Comparison of ENCODE assay signal across 8 cellular contexts in genomic region chr17:5592382-5592781, GRCh38. TPM values are rescaled to one million over a fixed set of nuclear protein-coding genes. Genes with fewer than 3 reads are reported as not detected.
DNase-seq lines count a peak whose midpoint lies in the region; ATAC-seq, FAIRE-seq and TF ChIP-seq lines count a peak whose summit lies in the region.

No MANE protein-coding gene starts in this region.

- POLR2A ChIA-PET in A549 (lab: Yijun Ruan, JAX) = no interaction called here

- TF ChIP-seq RAD21 in A549 (conservative IDR thresholded peaks at IDR 0.05 in 1 of 2, IDR thresholded peaks at IDR 0.05 in 1 of 2) = peak; percentile 80 to 86

- no peaks in the 10 kb centered on the region for H3K4me1 ChIP-seq in A549
- H3K4me1 ChIP-seq in mammary epithelial cell (ENCODE audit: insufficient read depth, low read length) = no peaks in the 10 kb centered on the region
- no peaks in the 10 kb centered on the region for H3K4me1 ChIP-seq in left lung

- H3K4me3 ChIP-seq in A549 (no peak overlapping the region), GM12875 (ENCODE audit: low read depth, low read length) (no peak overlapping the region), mammary epithelial cell (replicated peaks in 1 of 3; ENCODE audit: insufficient read depth in 1 of 3, low read depth in 2 of 3, low read length in 3 of 3) (no peak overlapping the region), left lung (no peak overlapping the region)

- no peak overlapping the region for H3K4me2 ChIP-seq in A549
- no peak overlapping the region for H3K4me2 ChIP-seq in mammary epithelial cell (ENCODE audit: insufficient read depth, low read depth, low read length)

- CTCF ChIA-PET in A549 (lab: Yijun Ruan, JAX) (interaction anchor here (0.6 to 12.7 kb wide), 58 partner anchors 9 to 850 kb away, joined by 3 to 394 read pairs (median 4); partner anchors contain the start of genes AIPL1 and C1QBP), mammary epithelial cell (lab: Charles Lee; ENCODE audit: low non-redundant PET) (interaction anchor here (0.6 to 0.7 kb wide), 3 partner anchors 241 to 1388 kb away, joined by 3 to 6 read pairs (median 4); no protein-coding TSS in a partner anchor)

- FAIRE-seq in A549 (lab: Jason Lieb, UNC) = no peak

- no TSS peak for BruUV-seq in mammary epithelial cell (replicated peaks; lab: Mats Ljungman, UMichigan)

- 2% methylated on average over 7 of the region's 7 CpGs for whole genome bisulfite sequencing in A549 (ENCODE audit: missing lambda C conversion rate)
- WGBS in mammary epithelial cell (ENCODE audit: low coverage, missing lambda C conversion rate) = 17% methylated on average over 5 of the region's 7 CpGs

- dilution Hi-C loops in mammary epithelial cell (cut with HindIII; ENCODE audit: low sequenced_read_pairs) = no loop called here

- no peak overlapping the region for H3K9ac ChIP-seq in mammary epithelial cell (ENCODE audit: insufficient read depth, low read length)

- DNase-seq in A549 (ENCODE audit: low read depth in 1 of 2, low spot score in 1 of 2) = peak; percentile 49 to 53
- DNase-seq in NCI-H460 (ENCODE audit: extremely low read depth, low read depth) = peak; percentile 54
- DNase-seq in mammary epithelial cell = peak; percentile 31
- DNase-seq in left lung = no peak

- H3K79me2 ChIP-seq in mammary epithelial cell (ENCODE audit: insufficient read depth, low read length) = no peaks in the 10 kb centered on the region

- no peaks in the 10 kb centered on the region for H4K20me1 ChIP-seq in mammary epithelial cell (ENCODE audit: insufficient read depth, low read length)

- intact Hi-C loops in mammary epithelial cell (cut with micrococcal nuclease) (loop anchor here (1.0 to 2.0 kb wide), 5 partner anchors 115 to 830 kb away; no protein-coding TSS in a partner anchor), left lung (cut with DNase I) (loop anchor here (5.0 to 10.0 kb wide), 2 partner anchors 115 to 832 kb away; no protein-coding TSS in a partner anchor)

- no peak for TF ChIP-seq POLR2A in A549 (IDR thresholded peaks at IDR 0.05; ENCODE audit: low read length)

- H3K27ac ChIP-seq in A549 (no peak overlapping the region), mammary epithelial cell (ENCODE audit: insufficient read depth, low read depth, low read length) (no peak overlapping the region), left lung (no peak overlapping the region)

- ATAC-seq in A549 (peak; percentile 45 to 70; a peak in 3 of 6 replicates), left lung (peak; percentile 72), GM19452 (IDR thresholded peaks at IDR 0.05; ENCODE audit: unreplicated experiment) (no peak), HG02884 (IDR thresholded peaks at IDR 0.05; ENCODE audit: unreplicated experiment) (no peak), HG03521 (IDR thresholded peaks at IDR 0.05; ENCODE audit: unreplicated experiment) (no peak)

- H3K36me3 ChIP-seq in mammary epithelial cell (ENCODE audit: insufficient read depth, low read length) (no peaks in the 10 kb centered on the region), left lung (no peaks in the 10 kb centered on the region)

- no peak for TF ChIP-seq EP300 in A549 (IDR thresholded peaks at IDR 0.05)

- in situ Hi-C loops in mammary epithelial cell (cut with MboI; ENCODE audit: low sequenced_read_pairs in 2 of 2) = loop anchor here in 1 of 2 donors (10.0 kb wide), 1 partner anchor 812 kb away; no protein-coding TSS in a partner anchor

- H2AFZ ChIP-seq in mammary epithelial cell (ENCODE audit: low read depth, low read length) = no peak overlapping the region

- H3K27me3 ChIP-seq in mammary epithelial cell (ENCODE audit: insufficient read depth, low read length) (peaks cover 5% of the 10 kb centered on the region), left lung (peaks cover 0 to 59% of the 10 kb centered on the region in 2 donors)

- TF ChIP-seq CTCF in A549 (IDR thresholded peaks at IDR 0.05) = peak; percentile 87
- peak; percentile 24; the same call in 1 of the 2 replicates for TF ChIP-seq CTCF in GM12875 (IDR thresholded peaks at IDR 0.05; ENCODE audit: borderline replicate concordance, insufficient read depth, low read depth, low read length)
- TF ChIP-seq CTCF in mammary epithelial cell (conservative IDR thresholded peaks at IDR 0.05 in 1 of 2, IDR thresholded peaks at IDR 0.05 in 1 of 2; ENCODE audit: extremely low read depth in 1 of 2, insufficient read depth in 1 of 2, low read depth in 1 of 2, low read length in 2 of 2) = peak; percentile 42 to 51
- peak; percentile 45 to 55 for TF ChIP-seq CTCF in left lung (IDR thresholded peaks at IDR 0.05)

- H3K9me3 ChIP-seq in A549 (no peaks in the 10 kb centered on the region), mammary epithelial cell (replicated peaks; ENCODE audit: insufficient read depth, low read length) (no peaks in the 10 kb centered on the region), left lung (no peaks in the 10 kb centered on the region)

TF ChIP-seq in A549, 52 proteins besides CTCF, POLR2A, EP300 and RAD21:
- TF ChIP-seq CHD4 (IDR thresholded peaks at IDR 0.05; ENCODE audit: borderline replicate concordance) (no peak), EHMT2 (IDR thresholded peaks at IDR 0.05; ENCODE audit: low read depth) (no peak), SMC3 (IDR thresholded peaks at IDR 0.05) (peak; percentile 82)

RNA-seq across cellular contexts. Expression of gene NLRP1, which starts 8.1 kb away (rescaled TPM):
- polyA plus RNA-seq in A549 (2011; rRNA removed) (1.1 and 1.2 TPM in 2 replicates), A549 (2017; fragmentation: RNase III; extraction: RNeasy Plus Mini Kit Qiagen cat#74134 plus additional on column Dnase treatment) (2.2 to 4.4 TPM (median 4.3 TPM) in 3 replicates), mammary epithelial cell (6.6 TPM)
- polyA plus RNA-seq in A549 (2012; cell fraction: cytosol; rRNA removed) = 1.8 and 2.7 TPM in 2 replicates
- 3.6 and 5.2 TPM in 2 replicates for polyA plus RNA-seq in A549 (2012; cell fraction: nucleus; rRNA removed)
- polyA minus RNA-seq in A549 (2011; rRNA and poly(A)+ RNA removed) = 0.29 and 1.1 TPM in 2 replicates
- 1.4 and 1.5 TPM in 2 replicates for total RNA-seq in NCI-H460 (2014; rRNA removed; shearing (Covaris generic))
- polyA plus RNA-seq in NCI-H460 (2014; cell fraction: nucleus; rRNA removed) = 1.8 and 2.4 TPM in 2 replicates
- total RNA-seq in mammary epithelial cell (10 to 100 TPM; 27.3 to 48.3 TPM), left lung (10 to 100 TPM; 16.1 to 19.9 TPM)
- polyA minus RNA-seq in mammary epithelial cell = 10.7 TPM

Comparison
In these comparisons a context has a peak if more than half of its experiments do, and no peak if none do; other contexts are left out.
1. ATAC-seq: peak in A549 (2 of 2) and left lung (single experiment); none in GM19452 (single experiment), HG02884 (single experiment) and HG03521 (single experiment).
2. DNase-seq: peak in A549 (2 of 2), NCI-H460 (single experiment) and mammary epithelial cell (single experiment); none in left lung (0 of 2).
3. CTCF ChIP-seq: peak in every context shown above with its lines; median percentile 87 in A549; 50 in left lung; 46 in mammary epithelial cell; 24 in GM12875.